In the genomic region with DNA sequence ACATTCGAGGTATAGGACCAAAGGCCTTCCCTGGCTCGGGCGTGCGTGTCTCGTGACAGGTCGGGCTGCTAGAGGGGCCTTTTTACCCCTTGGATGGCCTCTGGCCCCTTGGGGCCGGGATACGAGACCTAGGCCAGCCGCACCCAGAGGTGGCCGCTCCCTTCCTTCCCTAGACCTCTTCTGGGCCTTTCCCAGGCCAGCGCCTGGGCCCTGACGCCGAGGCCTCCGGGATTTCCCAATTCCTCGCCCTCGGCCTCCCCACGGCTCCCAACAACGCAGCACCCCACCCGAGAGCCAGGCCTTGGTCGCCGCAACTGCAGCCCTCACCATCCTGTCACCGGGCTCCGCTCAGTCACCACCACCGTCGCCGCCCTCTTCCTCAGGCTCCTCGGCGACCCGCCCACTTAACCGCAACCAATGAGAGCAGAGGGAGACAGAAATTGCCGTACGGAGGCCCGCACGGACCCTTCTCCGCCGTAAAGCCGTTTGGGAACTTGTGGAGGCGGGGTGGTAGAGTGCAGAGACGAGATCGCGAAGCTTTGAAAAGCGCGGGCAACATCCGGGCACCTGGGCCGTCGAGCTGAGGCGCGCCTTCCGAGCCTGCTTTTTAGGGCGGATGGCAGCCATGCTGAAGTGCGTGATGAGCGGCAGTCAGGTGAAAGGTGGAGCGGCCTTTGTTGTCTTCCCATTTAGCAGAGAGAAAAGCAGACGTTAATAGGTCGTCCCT, we compare ENCODE assay signal across 1 cellular context.
TF ChIP-seq lines count a peak whose summit lies in the region.

A gene (plus strand): TSS at position 610 of the 727 bp plus-strand sequence. CDS start 7 bp downstream, at position 617.
A gene (minus strand): TSS at position 390 of the 727 bp plus-strand sequence. CDS start 60 bp downstream, at position 330.

TF ChIP-seq in HepG2, 621 proteins besides CTCF, POLR2A, EP300 and RAD21 (continued from another document and continues in another):
- TF ChIP-seq, protein P1, sequence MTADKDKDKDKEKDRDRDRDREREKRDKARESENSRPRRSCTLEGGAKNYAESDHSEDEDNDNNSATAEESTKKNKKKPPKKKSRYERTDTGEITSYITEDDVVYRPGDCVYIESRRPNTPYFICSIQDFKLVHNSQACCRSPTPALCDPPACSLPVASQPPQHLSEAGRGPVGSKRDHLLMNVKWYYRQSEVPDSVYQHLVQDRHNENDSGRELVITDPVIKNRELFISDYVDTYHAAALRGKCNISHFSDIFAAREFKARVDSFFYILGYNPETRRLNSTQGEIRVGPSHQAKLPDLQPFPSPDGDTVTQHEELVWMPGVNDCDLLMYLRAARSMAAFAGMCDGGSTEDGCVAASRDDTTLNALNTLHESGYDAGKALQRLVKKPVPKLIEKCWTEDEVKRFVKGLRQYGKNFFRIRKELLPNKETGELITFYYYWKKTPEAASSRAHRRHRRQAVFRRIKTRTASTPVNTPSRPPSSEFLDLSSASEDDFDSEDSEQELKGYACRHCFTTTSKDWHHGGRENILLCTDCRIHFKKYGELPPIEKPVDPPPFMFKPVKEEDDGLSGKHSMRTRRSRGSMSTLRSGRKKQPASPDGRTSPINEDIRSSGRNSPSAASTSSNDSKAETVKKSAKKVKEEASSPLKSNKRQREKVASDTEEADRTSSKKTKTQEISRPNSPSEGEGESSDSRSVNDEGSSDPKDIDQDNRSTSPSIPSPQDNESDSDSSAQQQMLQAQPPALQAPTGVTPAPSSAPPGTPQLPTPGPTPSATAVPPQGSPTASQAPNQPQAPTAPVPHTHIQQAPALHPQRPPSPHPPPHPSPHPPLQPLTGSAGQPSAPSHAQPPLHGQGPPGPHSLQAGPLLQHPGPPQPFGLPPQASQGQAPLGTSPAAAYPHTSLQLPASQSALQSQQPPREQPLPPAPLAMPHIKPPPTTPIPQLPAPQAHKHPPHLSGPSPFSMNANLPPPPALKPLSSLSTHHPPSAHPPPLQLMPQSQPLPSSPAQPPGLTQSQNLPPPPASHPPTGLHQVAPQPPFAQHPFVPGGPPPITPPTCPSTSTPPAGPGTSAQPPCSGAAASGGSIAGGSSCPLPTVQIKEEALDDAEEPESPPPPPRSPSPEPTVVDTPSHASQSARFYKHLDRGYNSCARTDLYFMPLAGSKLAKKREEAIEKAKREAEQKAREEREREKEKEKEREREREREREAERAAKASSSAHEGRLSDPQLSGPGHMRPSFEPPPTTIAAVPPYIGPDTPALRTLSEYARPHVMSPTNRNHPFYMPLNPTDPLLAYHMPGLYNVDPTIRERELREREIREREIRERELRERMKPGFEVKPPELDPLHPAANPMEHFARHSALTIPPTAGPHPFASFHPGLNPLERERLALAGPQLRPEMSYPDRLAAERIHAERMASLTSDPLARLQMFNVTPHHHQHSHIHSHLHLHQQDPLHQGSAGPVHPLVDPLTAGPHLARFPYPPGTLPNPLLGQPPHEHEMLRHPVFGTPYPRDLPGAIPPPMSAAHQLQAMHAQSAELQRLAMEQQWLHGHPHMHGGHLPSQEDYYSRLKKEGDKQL (CRISPR knock-in tag; IDR thresholded peaks at IDR 0.05; ENCODE audit: low read depth) = peak; percentile 73; the same call in 1 of the 2 replicates
- TF ChIP-seq MTF2 (CRISPR knock-in tag; IDR thresholded peaks at IDR 0.05; ENCODE audit: borderline replicate concordance) (no peak; the same call in 1 of the 2 replicates), PAX8 (CRISPR knock-in tag; IDR thresholded peaks at IDR 0.05; ENCODE audit: borderline replicate concordance) (peak; percentile 93; the same call in 1 of the 2 replicates), SRSF1 (optimal IDR thresholded peaks at IDR 0.05; ENCODE audit: low read depth, low read length) (peak; percentile 73), SMARCC2 (IDR thresholded peaks at IDR 0.05) (no peak), HHEX (CRISPR knock-in tag; IDR thresholded peaks at IDR 0.05) (no peak), POLR2AphosphoS2 (IDR thresholded peaks at IDR 0.05; ENCODE audit: low read depth, low read length) (peak; percentile 49; the same call in 1 of the 2 replicates), REXO4 (CRISPR knock-in tag; IDR thresholded peaks at IDR 0.05; ENCODE audit: borderline replicate concordance) (0 out of 2 replicates have a peak, but pooled peaks have one; percentile 62), KAT2B (IDR thresholded peaks at IDR 0.05; ENCODE audit: borderline replicate concordance, low read depth, low read length) (no peak), PHF8 (CRISPR knock-in tag; IDR thresholded peaks at IDR 0.05) (peak; percentile 96), ZNF136 (CRISPR knock-in tag; IDR thresholded peaks at IDR 0.05; ENCODE audit: low read depth) (peak; percentile 92), ZNF12 (CRISPR knock-in tag; IDR thresholded peaks at IDR 0.05) (no peak), JUND (CRISPR knock-in tag; IDR thresholded peaks at IDR 0.05) (no peak), DMAP1 (CRISPR knock-in tag; IDR thresholded peaks at IDR 0.05) (peak; percentile 88), ZBTB1 (CRISPR knock-in tag; IDR thresholded peaks at IDR 0.05; ENCODE audit: borderline replicate concordance) (no peak), ZNF552 (CRISPR knock-in tag; IDR thresholded peaks at IDR 0.05; ENCODE audit: borderline replicate concordance) (peak; percentile 98), PITX1 (CRISPR knock-in tag; IDR thresholded peaks at IDR 0.05) (peak; percentile 77), SAFB2 (CRISPR knock-in tag; IDR thresholded peaks at IDR 0.05; ENCODE audit: borderline replicate concordance, low read depth) (no peak; the same call in 1 of the 2 replicates)
- TF ChIP-seq, protein P2, sequence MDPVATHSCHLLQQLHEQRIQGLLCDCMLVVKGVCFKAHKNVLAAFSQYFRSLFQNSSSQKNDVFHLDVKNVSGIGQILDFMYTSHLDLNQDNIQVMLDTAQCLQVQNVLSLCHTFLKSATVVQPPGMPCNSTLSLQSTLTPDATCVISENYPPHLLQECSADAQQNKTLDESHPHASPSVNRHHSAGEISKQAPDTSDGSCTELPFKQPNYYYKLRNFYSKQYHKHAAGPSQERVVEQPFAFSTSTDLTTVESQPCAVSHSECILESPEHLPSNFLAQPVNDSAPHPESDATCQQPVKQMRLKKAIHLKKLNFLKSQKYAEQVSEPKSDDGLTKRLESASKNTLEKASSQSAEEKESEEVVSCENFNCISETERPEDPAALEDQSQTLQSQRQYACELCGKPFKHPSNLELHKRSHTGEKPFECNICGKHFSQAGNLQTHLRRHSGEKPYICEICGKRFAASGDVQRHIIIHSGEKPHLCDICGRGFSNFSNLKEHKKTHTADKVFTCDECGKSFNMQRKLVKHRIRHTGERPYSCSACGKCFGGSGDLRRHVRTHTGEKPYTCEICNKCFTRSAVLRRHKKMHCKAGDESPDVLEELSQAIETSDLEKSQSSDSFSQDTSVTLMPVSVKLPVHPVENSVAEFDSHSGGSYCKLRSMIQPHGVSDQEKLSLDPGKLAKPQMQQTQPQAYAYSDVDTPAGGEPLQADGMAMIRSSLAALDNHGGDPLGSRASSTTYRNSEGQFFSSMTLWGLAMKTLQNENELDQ (CRISPR knock-in tag; IDR thresholded peaks at IDR 0.05; ENCODE audit: borderline replicate concordance) = no peak; the same call in 1 of the 2 replicates
- TF ChIP-seq, protein P3, sequence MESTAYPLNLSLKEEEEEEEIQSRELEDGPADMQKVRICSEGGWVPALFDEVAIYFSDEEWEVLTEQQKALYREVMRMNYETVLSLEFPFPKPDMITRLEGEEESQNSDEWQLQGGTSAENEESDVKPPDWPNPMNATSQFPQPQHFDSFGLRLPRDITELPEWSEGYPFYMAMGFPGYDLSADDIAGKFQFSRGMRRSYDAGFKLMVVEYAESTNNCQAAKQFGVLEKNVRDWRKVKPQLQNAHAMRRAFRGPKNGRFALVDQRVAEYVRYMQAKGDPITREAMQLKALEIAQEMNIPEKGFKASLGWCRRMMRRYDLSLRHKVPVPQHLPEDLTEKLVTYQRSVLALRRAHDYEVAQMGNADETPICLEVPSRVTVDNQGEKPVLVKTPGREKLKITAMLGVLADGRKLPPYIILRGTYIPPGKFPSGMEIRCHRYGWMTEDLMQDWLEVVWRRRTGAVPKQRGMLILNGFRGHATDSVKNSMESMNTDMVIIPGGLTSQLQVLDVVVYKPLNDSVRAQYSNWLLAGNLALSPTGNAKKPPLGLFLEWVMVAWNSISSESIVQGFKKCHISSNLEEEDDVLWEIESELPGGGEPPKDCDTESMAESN (CRISPR knock-in tag; conservative IDR thresholded peaks at IDR 0.05) = peak; percentile 95
- TF ChIP-seq, protein P4, sequence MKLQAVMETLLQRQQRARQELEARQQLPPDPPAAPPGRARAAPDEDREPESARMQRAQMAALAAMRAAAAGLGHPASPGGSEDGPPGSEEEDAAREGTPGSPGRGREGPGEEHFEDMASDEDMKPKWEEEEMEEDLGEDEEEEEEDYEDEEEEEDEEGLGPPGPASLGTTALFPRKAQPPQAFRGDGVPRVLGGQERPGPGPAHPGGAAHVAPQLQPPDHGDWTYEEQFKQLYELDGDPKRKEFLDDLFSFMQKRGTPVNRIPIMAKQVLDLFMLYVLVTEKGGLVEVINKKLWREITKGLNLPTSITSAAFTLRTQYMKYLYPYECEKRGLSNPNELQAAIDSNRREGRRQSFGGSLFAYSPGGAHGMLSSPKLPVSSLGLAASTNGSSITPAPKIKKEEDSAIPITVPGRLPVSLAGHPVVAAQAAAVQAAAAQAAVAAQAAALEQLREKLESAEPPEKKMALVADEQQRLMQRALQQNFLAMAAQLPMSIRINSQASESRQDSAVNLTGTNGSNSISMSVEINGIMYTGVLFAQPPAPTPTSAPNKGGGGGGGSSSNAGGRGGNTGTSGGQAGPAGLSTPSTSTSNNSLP (IDR thresholded peaks at IDR 0.05; ENCODE audit: low read depth, low read length) = no peak
- TF ChIP-seq, protein P5, sequence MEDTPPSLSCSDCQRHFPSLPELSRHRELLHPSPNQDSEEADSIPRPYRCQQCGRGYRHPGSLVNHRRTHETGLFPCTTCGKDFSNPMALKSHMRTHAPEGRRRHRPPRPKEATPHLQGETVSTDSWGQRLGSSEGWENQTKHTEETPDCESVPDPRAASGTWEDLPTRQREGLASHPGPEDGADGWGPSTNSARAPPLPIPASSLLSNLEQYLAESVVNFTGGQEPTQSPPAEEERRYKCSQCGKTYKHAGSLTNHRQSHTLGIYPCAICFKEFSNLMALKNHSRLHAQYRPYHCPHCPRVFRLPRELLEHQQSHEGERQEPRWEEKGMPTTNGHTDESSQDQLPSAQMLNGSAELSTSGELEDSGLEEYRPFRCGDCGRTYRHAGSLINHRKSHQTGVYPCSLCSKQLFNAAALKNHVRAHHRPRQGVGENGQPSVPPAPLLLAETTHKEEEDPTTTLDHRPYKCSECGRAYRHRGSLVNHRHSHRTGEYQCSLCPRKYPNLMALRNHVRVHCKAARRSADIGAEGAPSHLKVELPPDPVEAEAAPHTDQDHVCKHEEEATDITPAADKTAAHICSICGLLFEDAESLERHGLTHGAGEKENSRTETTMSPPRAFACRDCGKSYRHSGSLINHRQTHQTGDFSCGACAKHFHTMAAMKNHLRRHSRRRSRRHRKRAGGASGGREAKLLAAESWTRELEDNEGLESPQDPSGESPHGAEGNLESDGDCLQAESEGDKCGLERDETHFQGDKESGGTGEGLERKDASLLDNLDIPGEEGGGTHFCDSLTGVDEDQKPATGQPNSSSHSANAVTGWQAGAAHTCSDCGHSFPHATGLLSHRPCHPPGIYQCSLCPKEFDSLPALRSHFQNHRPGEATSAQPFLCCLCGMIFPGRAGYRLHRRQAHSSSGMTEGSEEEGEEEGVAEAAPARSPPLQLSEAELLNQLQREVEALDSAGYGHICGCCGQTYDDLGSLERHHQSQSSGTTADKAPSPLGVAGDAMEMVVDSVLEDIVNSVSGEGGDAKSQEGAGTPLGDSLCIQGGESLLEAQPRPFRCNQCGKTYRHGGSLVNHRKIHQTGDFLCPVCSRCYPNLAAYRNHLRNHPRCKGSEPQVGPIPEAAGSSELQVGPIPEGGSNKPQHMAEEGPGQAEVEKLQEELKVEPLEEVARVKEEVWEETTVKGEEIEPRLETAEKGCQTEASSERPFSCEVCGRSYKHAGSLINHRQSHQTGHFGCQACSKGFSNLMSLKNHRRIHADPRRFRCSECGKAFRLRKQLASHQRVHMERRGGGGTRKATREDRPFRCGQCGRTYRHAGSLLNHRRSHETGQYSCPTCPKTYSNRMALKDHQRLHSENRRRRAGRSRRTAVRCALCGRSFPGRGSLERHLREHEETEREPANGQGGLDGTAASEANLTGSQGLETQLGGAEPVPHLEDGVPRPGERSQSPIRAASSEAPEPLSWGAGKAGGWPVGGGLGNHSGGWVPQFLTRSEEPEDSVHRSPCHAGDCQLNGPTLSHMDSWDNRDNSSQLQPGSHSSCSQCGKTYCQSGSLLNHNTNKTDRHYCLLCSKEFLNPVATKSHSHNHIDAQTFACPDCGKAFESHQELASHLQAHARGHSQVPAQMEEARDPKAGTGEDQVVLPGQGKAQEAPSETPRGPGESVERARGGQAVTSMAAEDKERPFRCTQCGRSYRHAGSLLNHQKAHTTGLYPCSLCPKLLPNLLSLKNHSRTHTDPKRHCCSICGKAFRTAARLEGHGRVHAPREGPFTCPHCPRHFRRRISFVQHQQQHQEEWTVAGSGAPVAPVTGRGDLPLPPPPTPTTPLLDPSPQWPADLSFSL (CRISPR knock-in tag; IDR thresholded peaks at IDR 0.05) = no peak
- TF ChIP-seq, protein P6, sequence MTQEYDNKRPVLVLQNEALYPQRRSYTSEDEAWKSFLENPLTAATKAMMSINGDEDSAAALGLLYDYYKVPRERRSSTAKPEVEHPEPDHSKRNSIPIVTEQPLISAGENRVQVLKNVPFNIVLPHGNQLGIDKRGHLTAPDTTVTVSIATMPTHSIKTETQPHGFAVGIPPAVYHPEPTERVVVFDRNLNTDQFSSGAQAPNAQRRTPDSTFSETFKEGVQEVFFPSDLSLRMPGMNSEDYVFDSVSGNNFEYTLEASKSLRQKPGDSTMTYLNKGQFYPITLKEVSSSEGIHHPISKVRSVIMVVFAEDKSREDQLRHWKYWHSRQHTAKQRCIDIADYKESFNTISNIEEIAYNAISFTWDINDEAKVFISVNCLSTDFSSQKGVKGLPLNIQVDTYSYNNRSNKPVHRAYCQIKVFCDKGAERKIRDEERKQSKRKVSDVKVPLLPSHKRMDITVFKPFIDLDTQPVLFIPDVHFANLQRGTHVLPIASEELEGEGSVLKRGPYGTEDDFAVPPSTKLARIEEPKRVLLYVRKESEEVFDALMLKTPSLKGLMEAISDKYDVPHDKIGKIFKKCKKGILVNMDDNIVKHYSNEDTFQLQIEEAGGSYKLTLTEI (CRISPR knock-in tag; conservative IDR thresholded peaks at IDR 0.05) = no peak
- TF ChIP-seq, protein P7, sequence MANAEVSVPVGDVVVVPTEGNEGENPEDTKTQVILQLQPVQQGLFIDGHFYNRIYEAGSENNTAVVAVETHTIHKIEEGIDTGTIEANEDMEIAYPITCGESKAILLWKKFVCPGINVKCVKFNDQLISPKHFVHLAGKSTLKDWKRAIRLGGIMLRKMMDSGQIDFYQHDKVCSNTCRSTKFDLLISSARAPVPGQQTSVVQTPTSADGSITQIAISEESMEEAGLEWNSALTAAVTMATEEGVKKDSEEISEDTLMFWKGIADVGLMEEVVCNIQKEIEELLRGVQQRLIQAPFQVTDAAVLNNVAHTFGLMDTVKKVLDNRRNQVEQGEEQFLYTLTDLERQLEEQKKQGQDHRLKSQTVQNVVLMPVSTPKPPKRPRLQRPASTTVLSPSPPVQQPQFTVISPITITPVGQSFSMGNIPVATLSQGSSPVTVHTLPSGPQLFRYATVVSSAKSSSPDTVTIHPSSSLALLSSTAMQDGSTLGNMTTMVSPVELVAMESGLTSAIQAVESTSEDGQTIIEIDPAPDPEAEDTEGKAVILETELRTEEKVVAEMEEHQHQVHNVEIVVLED (CRISPR knock-in tag; IDR thresholded peaks at IDR 0.05; ENCODE audit: borderline replicate concordance) = peak; percentile 79
- TF ChIP-seq, protein P8, sequence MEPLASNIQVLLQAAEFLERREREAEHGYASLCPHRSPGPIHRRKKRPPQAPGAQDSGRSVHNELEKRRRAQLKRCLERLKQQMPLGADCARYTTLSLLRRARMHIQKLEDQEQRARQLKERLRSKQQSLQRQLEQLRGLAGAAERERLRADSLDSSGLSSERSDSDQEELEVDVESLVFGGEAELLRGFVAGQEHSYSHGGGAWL (CRISPR knock-in tag; IDR thresholded peaks at IDR 0.05) = peak; percentile 93; the same call in 1 of the 2 replicates
